In the genomic region with DNA sequence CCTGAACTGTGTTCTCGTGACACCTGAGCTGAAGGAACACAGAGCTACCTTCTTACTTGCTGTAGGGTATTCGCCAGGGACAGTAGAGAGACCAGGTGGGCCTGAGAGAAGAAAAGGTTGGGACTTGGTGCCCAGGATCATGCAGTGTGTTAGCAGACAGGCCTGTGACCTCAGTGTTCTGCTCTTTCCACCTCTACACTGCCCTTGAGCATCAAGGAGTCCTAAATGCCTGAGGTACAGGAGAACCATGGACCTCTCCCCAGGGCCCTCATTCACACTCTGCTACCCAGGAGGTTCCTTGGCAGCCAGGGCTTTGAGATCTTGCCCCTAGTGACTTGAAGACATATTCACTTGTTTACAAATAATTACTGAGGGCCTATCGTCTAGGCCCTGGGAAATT, we compare ENCODE assay signal across 20 cellular contexts. TPM values are rescaled to one million over a fixed set of nuclear protein-coding genes. Genes with fewer than 3 reads are reported as not detected.
A peak's percentile ranks its signal among the peaks of the same experiment; 100 is the strongest.
DNase-seq lines count a peak whose midpoint lies in the region; ATAC-seq and TF ChIP-seq lines count a peak whose summit lies in the region.
"Had no signal": no experiment of that assay in that cellular context is flagged by ENCODE, and none has a peak within 500 bp of the region (broad histone marks: within the 10 kb centered on the region; RNA-seq: fewer than 3 reads in every experiment).

No MANE protein-coding gene starts in this region.

- H4K8ac ChIP-seq in trophoblast cell (ENCODE audit: low read depth, low read length), result peak overlapping the region; percentile 64

- no peak overlapping the region for H3K4me3 Mint-ChIP-seq in T-helper 17 cell
- H3K4me3 Mint-ChIP-seq: activated CD4-positive, alpha-beta T cell treated with anti-CD3 and anti-CD28 coated beads, Interleukin-2, amount 10 ng/mL, durations not matched to agents 24 days and 14 days; CD4-positive, CD25-positive, alpha-beta regulatory T cell; natural killer cell treated with Interleukin-12 subunit alpha and Interleukin-12 subunit beta and Interleukin-15 and Interleukin-18, amount 100 ng/mL, for 72 hours had no signal

- DNase-seq in RWPE2 (ENCODE audit: low spot score) (no peak), esophagus muscularis mucosa (ENCODE audit: extremely low spot score) (no peak), trophoblast cell (no peak), left lung (no peak), T-helper 17 cell (no peak), SJCRH30 (no peak)
- DNase-seq in activated CD4-positive, alpha-beta T cell treated with anti-CD3 and anti-CD28 coated beads for 1 hour, result no peak
- DNase-seq: activated CD4-positive, alpha-beta T cell treated with anti-CD3 and anti-CD28 coated beads, Interleukin-2, amount 10 ng/mL, durations not matched to agents 24 days and 14 days; activated CD8-positive, alpha-beta memory T cell treated with anti-CD3 and anti-CD28 coated beads, Interleukin-2, amount 50 U/mL, for 4 hours; activated gamma-delta T cell treated with Interleukin-2 at 50 U/mL for 16 hours; CD4-positive, CD25-positive, alpha-beta regulatory T cell; hippocampal formation; NCI-H1930; NCI-H446; small intestine; stimulated activated CD4-positive, alpha-beta T cell treated with anti-CD3 and anti-CD28 coated beads, Interleukin-4, amount 100 ng/mL, for 1 hour had no signal

- no peak overlapping the region for H2AFZ ChIP-seq in trophoblast cell (ENCODE audit: insufficient read depth, low read length, poor library complexity)

- H3K4me3 ChIP-seq in BLaER1 treated with 17β-estradiol and CSF1 and Interleukin-3, amounts not matched to agents 10 nM and 100 nM, result no peak overlapping the region
- H3K4me3 ChIP-seq in RWPE2 (ENCODE audit: severe bottlenecking), result no peak overlapping the region
- no peak overlapping the region for H3K4me3 ChIP-seq in esophagus muscularis mucosa
- H3K4me3 ChIP-seq in trophoblast cell (ENCODE audit: low read depth, low read length), result no peak overlapping the region
- no peak overlapping the region for H3K4me3 ChIP-seq in left lung
- H3K4me3 ChIP-seq in SJCRH30, result no peak overlapping the region
- H3K4me3 ChIP-seq: K562 had no signal

- peaks cover 9% of the 10 kb centered on the region for H3K4me1 Mint-ChIP-seq in T-helper 17 cell

- H2BK5ac ChIP-seq in trophoblast cell (ENCODE audit: low read depth, low read length, poor library complexity), result peak overlapping the region; percentile 95

- peak overlapping the region; percentile 58 for H3K18ac ChIP-seq in trophoblast cell (ENCODE audit: low read length)

- H3K9me3 ChIP-seq in BLaER1 treated with 17β-estradiol and CSF1 and Interleukin-3, amounts not matched to agents 10 nM and 100 nM (replicated peaks in 1 of 11), result peaks cover 0 to 17% (median 14%) of the 10 kb centered on the region in 11 experiments; a peak in 17 of 22 replicates
- H3K9me3 ChIP-seq in RWPE2 (ENCODE audit: severe bottlenecking), result no peaks in the 10 kb centered on the region
- no peaks in the 10 kb centered on the region for H3K9me3 ChIP-seq in esophagus muscularis mucosa
- peaks cover 2% of the 10 kb centered on the region for H3K9me3 ChIP-seq in trophoblast cell (ENCODE audit: insufficient read depth, low read depth, low read length)
- H3K9me3 ChIP-seq in left lung, result no peaks in the 10 kb centered on the region
- H3K9me3 ChIP-seq in T-helper 17 cell (ENCODE audit: control insufficient read depth, low read length, poor library complexity, severe bottlenecking), result no peaks in the 10 kb centered on the region
- no peaks in the 10 kb centered on the region for H3K9me3 ChIP-seq in SJCRH30 (replicated peaks)

- WGBS in esophagus muscularis mucosa, result 67% methylated on average over 3 of the region's 3 CpGs
- no CpG with 5 or more reads among the region's 3 CpGs for WGBS in trophoblast cell (ENCODE audit: extremely low coverage, insufficient coverage, insufficient read length)

- H3K9ac ChIP-seq in BLaER1 treated with 17β-estradiol and CSF1 and Interleukin-3, amounts not matched to agents 10 nM and 100 nM, result peak overlapping the region in 2 of 11 experiments; percentile 13 to 29; a peak in 2 of 22 replicates
- peak overlapping the region; percentile 31 for H3K9ac ChIP-seq in trophoblast cell (ENCODE audit: low read length)

- H2AK5ac ChIP-seq in trophoblast cell (ENCODE audit: low read length), result peak overlapping the region; percentile 47

- no peak overlapping the region for H3K23ac ChIP-seq in trophoblast cell (ENCODE audit: low read length)

- H3K4me2 ChIP-seq in BLaER1 treated with 17β-estradiol and CSF1 and Interleukin-3, amounts not matched to agents 10 nM and 100 nM, result peak overlapping the region in 8 of 11 experiments; percentile 40 to 68 (median 54); a peak in 16 of 22 replicates
- H3K4me2 ChIP-seq in trophoblast cell (ENCODE audit: low read length), result peak overlapping the region; percentile 17

- H3K27me3 Mint-ChIP-seq in T-helper 17 cell, result no peaks in the 10 kb centered on the region
- H3K27me3 Mint-ChIP-seq: activated CD4-positive, alpha-beta T cell treated with anti-CD3 and anti-CD28 coated beads, Interleukin-2, amount 10 ng/mL, durations not matched to agents 24 days and 14 days; CD4-positive, CD25-positive, alpha-beta regulatory T cell; natural killer cell treated with Interleukin-12 subunit alpha and Interleukin-12 subunit beta and Interleukin-15 and Interleukin-18, amount 100 ng/mL, for 72 hours; progenitor cell of endocrine pancreas had no signal

- H3K36me3 Mint-ChIP-seq in T-helper 17 cell (ENCODE audit: low read depth), result no peaks in the 10 kb centered on the region
- H3K36me3 Mint-ChIP-seq: natural killer cell treated with Interleukin-12 subunit alpha and Interleukin-12 subunit beta and Interleukin-15 and Interleukin-18, amount 100 ng/mL, for 72 hours had no signal

- peak overlapping the region; percentile 84 for H3K14ac ChIP-seq in trophoblast cell (ENCODE audit: low read length)

- peak overlapping the region; percentile 97 for H4K91ac ChIP-seq in trophoblast cell (ENCODE audit: low read depth, low read length)

- peak overlapping the region; percentile 12 for H4K12ac ChIP-seq in trophoblast cell (ENCODE audit: low read depth, low read length)

- H4K20me1 ChIP-seq in BLaER1 treated with 17β-estradiol and CSF1 and Interleukin-3, amounts not matched to agents 10 nM and 100 nM, result peaks cover 0 to 6% (median 0%) of the 10 kb centered on the region in 11 experiments; a peak in 2 of 22 replicates

- H3K36me3 ChIP-seq in BLaER1 treated with 17β-estradiol and CSF1 and Interleukin-3, amounts not matched to agents 10 nM and 100 nM, result peaks cover 14 to 23% (median 18%) of the 10 kb centered on the region in 11 experiments
- peaks cover 43% of the 10 kb centered on the region for H3K36me3 ChIP-seq in RWPE2 (ENCODE audit: low read depth)
- H3K36me3 ChIP-seq in esophagus muscularis mucosa, result peaks cover 0 to 7% (median 4%) of the 10 kb centered on the region in 4 donors
- H3K36me3 ChIP-seq in trophoblast cell (ENCODE audit: control insufficient read depth in 1 of 2, insufficient read depth in 2 of 2, low read length in 2 of 2), result peaks cover 2 to 3% of the 10 kb centered on the region in 2 experiments
- H3K36me3 ChIP-seq in left lung, result peaks cover 0 to 20% of the 10 kb centered on the region in 2 donors
- 0 out of 2 replicates have a peak, but pooled peaks cover 5% of the 10 kb centered on the region for H3K36me3 ChIP-seq in SJCRH30

- intact Hi-C loops in esophagus muscularis mucosa (cut with DNase I) (no loop called here), left lung (cut with DNase I) (no loop called here)

- no peak for TF ChIP-seq EP300 in esophagus muscularis mucosa (IDR thresholded peaks at IDR 0.05)

- no peak for ATAC-seq in RWPE2 (ENCODE audit: low read depth)
- no peak for ATAC-seq in left lung
- no peak for ATAC-seq in T-helper 17 cell
- ATAC-seq: natural killer cell treated with Interleukin-12 subunit alpha and Interleukin-12 subunit beta and Interleukin-15 and Interleukin-18, amount 100 ng/mL, for 72 hours had no signal

- H2BK12ac ChIP-seq in trophoblast cell (ENCODE audit: low read length), result peak overlapping the region; percentile 97

- peak overlapping the region in 1 of 11 experiments; percentile 4; a peak in 1 of 22 replicates for H3K27ac ChIP-seq in BLaER1 treated with 17β-estradiol and CSF1 and Interleukin-3, amounts not matched to agents 10 nM and 100 nM
- H3K27ac ChIP-seq in RWPE2 (ENCODE audit: poor library complexity, severe bottlenecking), result peak overlapping the region; percentile 90
- H3K27ac ChIP-seq in esophagus muscularis mucosa (replicated peaks in 1 of 4), result peak overlapping the region; percentile 77 to 87 (median 84)
- H3K27ac ChIP-seq in trophoblast cell (ENCODE audit: low read depth, low read length), result peak overlapping the region; percentile 85
- H3K27ac ChIP-seq in left lung, result no peak overlapping the region
- H3K27ac ChIP-seq in SJCRH30, result no peak overlapping the region

- peak overlapping the region; percentile 98 for H2BK120ac ChIP-seq in trophoblast cell (ENCODE audit: insufficient read depth, low read length, poor library complexity)

- peaks cover 9% of the 10 kb centered on the region for H3K79me2 ChIP-seq in trophoblast cell (ENCODE audit: control insufficient read depth, insufficient read depth, low read length, poor library complexity)

- H3K4ac ChIP-seq in trophoblast cell (ENCODE audit: low read depth, low read length), result peak overlapping the region; percentile 16

- TF ChIP-seq POLR2A in esophagus muscularis mucosa (IDR thresholded peaks at IDR 0.05; ENCODE audit: low read depth), result no peak

- H3K79me1 ChIP-seq in trophoblast cell (ENCODE audit: low read length), result peaks cover 22% of the 10 kb centered on the region

- H3K4me1 ChIP-seq in BLaER1 treated with 17β-estradiol and CSF1 and Interleukin-3, amounts not matched to agents 10 nM and 100 nM, result peaks cover 26 to 53% (median 46%) of the 10 kb centered on the region in 10 experiments
- H3K4me1 ChIP-seq in RWPE2 (ENCODE audit: insufficient read depth, poor library complexity, severe bottlenecking), result peaks cover 62% of the 10 kb centered on the region
- H3K4me1 ChIP-seq in esophagus muscularis mucosa, result peaks cover 21 to 81% (median 50%) of the 10 kb centered on the region in 4 donors
- peaks cover 25 to 32% of the 10 kb centered on the region in 2 experiments for H3K4me1 ChIP-seq in trophoblast cell (ENCODE audit: control insufficient read depth in 1 of 2, insufficient read depth in 2 of 2, low read length in 2 of 2)
- peaks cover 0 to 7% of the 10 kb centered on the region in 2 donors for H3K4me1 ChIP-seq in left lung
- peaks cover 5% of the 10 kb centered on the region; the same call in 1 of the 2 replicates for H3K4me1 ChIP-seq in SJCRH30

- H3K27me3 ChIP-seq in BLaER1 treated with 17β-estradiol and CSF1 and Interleukin-3, amounts not matched to agents 10 nM and 100 nM, result no peaks in the 10 kb centered on the region
- H3K27me3 ChIP-seq in RWPE2 (ENCODE audit: insufficient read depth, poor library complexity, severe bottlenecking) (no peaks in the 10 kb centered on the region), esophagus muscularis mucosa (no peaks in the 10 kb centered on the region), trophoblast cell (ENCODE audit: insufficient read depth, low read length) (no peaks in the 10 kb centered on the region), left lung (no peaks in the 10 kb centered on the region), SJCRH30 (no peaks in the 10 kb centered on the region)

- no peak for TF ChIP-seq CTCF in RWPE2 (IDR thresholded peaks at IDR 0.05; ENCODE audit: poor library complexity, severe bottlenecking)
- TF ChIP-seq CTCF in esophagus muscularis mucosa (IDR thresholded peaks at IDR 0.05), result no peak
- TF ChIP-seq CTCF in left lung (IDR thresholded peaks at IDR 0.05), result no peak

- no peak overlapping the region for H3K27ac Mint-ChIP-seq in T-helper 17 cell
- H3K27ac Mint-ChIP-seq: progenitor cell of endocrine pancreas had no signal

RNA-seq across cellular contexts. Expression of a gene that starts 22.2 kb away (rescaled TPM):
- 1 to 10 TPM; 6.2 to 9.6 (median 7.5) TPM for total RNA-seq in esophagus muscularis mucosa
- polyA plus RNA-seq in trophoblast cell (2013), result 6.6 and 7.8 TPM in 2 replicates
- 10 to 100 TPM; 19.5 to 26.4 TPM for total RNA-seq in left lung
- total RNA-seq in T-helper 17 cell, result 10 to 100 TPM; 26.7 to 35.6 TPM
- 7.0 and 7.5 TPM in 2 replicates for total RNA-seq in SJCRH30 (2014; rRNA removed; shearing (Covaris generic))

RNA-seq across cellular contexts. Expression of a gene that starts 31.4 kb away (rescaled TPM):
- total RNA-seq in esophagus muscularis mucosa (10 to 100 TPM; 18.2 to 54.6 (median 42.9) TPM), left lung (10 to 100 TPM; 22.8 to 25.4 TPM), T-helper 17 cell (10 to 100 TPM; 30.2 to 34.6 TPM)
- 19.2 and 19.4 TPM in 2 replicates for polyA plus RNA-seq in trophoblast cell (2013)
- 10.9 and 14.5 TPM in 2 replicates for total RNA-seq in SJCRH30 (2014; rRNA removed; shearing (Covaris generic))

RNA-seq across cellular contexts. Expression of a gene that starts 32.9 kb away (rescaled TPM):
- 1 to 10 TPM in 3 of 4 donors, under 1 TPM in 1; 0.91 to 6.6 (median 2.5) TPM for total RNA-seq in esophagus muscularis mucosa
- 5.1 and 5.5 TPM in 2 replicates for polyA plus RNA-seq in trophoblast cell (2013)
- total RNA-seq in left lung, result 1 to 10 TPM; 9.2 to 9.3 TPM
- 10 to 100 TPM; 23.1 to 34.8 TPM for total RNA-seq in T-helper 17 cell
- 3.0 and 7.2 TPM in 2 replicates for total RNA-seq in SJCRH30 (2014; rRNA removed; shearing (Covaris generic))

Comparison
In these comparisons a context has a peak if more than half of its experiments do, and no peak if none do; other contexts are left out.
1. H3K27ac ChIP-seq: peak in RWPE2 (single experiment), esophagus muscularis mucosa (4 of 4) and trophoblast cell (single experiment); none in left lung (0 of 2) and SJCRH30 (single experiment).